19 cellular contexts compared by ENCODE assay signal in the genomic region with DNA sequence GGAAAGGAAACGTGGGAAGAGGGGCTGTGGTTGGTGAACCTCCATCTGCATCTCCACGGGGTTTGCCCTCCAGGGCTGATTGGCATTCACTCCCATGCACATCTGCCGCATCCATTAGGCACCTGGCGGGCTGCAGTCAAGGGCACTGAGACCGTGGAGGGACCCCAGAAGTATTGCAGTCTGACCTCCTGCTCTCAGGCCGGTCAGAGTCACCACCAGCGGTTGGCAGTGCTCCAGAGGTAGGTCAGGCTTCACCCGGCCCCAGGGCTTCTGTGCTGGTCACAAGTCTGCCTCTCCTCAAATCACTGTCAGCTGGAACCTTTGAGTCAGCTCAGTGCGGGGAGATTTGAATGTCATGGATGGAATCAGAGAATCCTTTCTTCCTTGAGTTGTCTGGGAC.
DNase-seq lines count a peak whose midpoint lies in the region; ATAC-seq and TF ChIP-seq lines count a peak whose summit lies in the region.
"Had no signal": no experiment of that assay in that cellular context is flagged by ENCODE, and none has a peak within 500 bp of the region (broad histone marks: within the 10 kb centered on the region; RNA-seq: fewer than 3 reads in every experiment).

No MANE protein-coding gene starts in this region.

- no peaks in the 10 kb centered on the region for H3K27me3 ChIP-seq in Karpas-422 (ENCODE audit: low read length)
- H3K27me3 ChIP-seq: MG63 had no signal

- H4K20me1 ChIP-seq in Karpas-422 (ENCODE audit: insufficient read depth, low read depth, low read length), result no peaks in the 10 kb centered on the region

- H3K9me3 Mint-ChIP-seq in activated CD8-positive, alpha-beta memory T cell treated with anti-CD3 and anti-CD28 coated beads, Interleukin-2, amount 10 ng/mL, durations not matched to agents 7 days and 5 days (ENCODE audit: low read depth), result no peaks in the 10 kb centered on the region
- H3K9me3 Mint-ChIP-seq: CD4-positive, CD25-positive, alpha-beta regulatory T cell had no signal

- peak overlapping the region; percentile 17; the same call in 1 of the 2 replicates for H3K4me3 ChIP-seq in Karpas-422 (ENCODE audit: low read length)
- H3K4me3 ChIP-seq: MG63 had no signal

- no peak for TF ChIP-seq POLR2A in GM18505 (IDR thresholded peaks at IDR 0.05; ENCODE audit: borderline replicate concordance, extremely low read depth, insufficient read depth, insufficient read length)

- peak overlapping the region; percentile 52 for H3K4me2 ChIP-seq in Karpas-422 (ENCODE audit: low read depth, low read length, poor library complexity, severe bottlenecking)

- no peak overlapping the region for H2AFZ ChIP-seq in Karpas-422 (ENCODE audit: low read length)

- H3K9me2 ChIP-seq in Karpas-422 (replicated peaks; ENCODE audit: insufficient read depth, low read length), result no peaks in the 10 kb centered on the region

- H3K36me3 Mint-ChIP-seq in activated CD8-positive, alpha-beta memory T cell treated with anti-CD3 and anti-CD28 coated beads, Interleukin-2, amount 10 ng/mL, durations not matched to agents 7 days and 5 days, result no peaks in the 10 kb centered on the region
- H3K36me3 Mint-ChIP-seq: CD4-positive, CD25-positive, alpha-beta regulatory T cell had no signal

- H3K36me3 ChIP-seq in Karpas-422 (ENCODE audit: insufficient read depth, low read length), result no peaks in the 10 kb centered on the region
- H3K36me3 ChIP-seq: MG63 had no signal

- peak overlapping the region; percentile 37; the same call in 1 of the 2 replicates for H3K27ac ChIP-seq in Karpas-422 (ENCODE audit: low read length)

- peak; percentile 38 for DNase-seq in activated CD8-positive, alpha-beta memory T cell treated with anti-CD3 and anti-CD28 coated beads, Interleukin-2, amount 10 ng/mL, durations not matched to agents 7 days and 5 days
- no peak for DNase-seq in activated CD8-positive, alpha-beta memory T cell treated with anti-CD3 and anti-CD28 coated beads for 24 hours
- DNase-seq in Karpas-422 (peak; percentile 65), foreskin melanocyte (peak; percentile 27), ureter (ENCODE audit: low spot score) (peak; percentile 29), NCI-H2081 (lab: John Stamatoyannopoulos, UW) (no peak)
- no peak for DNase-seq in stimulated activated CD4-positive, alpha-beta T cell treated with anti-CD3 and anti-CD28 coated beads, Interleukin-2, amount 100 ng/mL, for 24 hours
- DNase-seq: CD4-positive, CD25-positive, alpha-beta regulatory T cell; DND-41; GF-D8; KBM-7; MG63; NCI-H1092 treated with DMSO at 0.1 percent for 48 hours; NCI-H187; NCI-H446; NCI-H774; Right ventricle myocardium superior had no signal

- CTCF ChIA-PET in activated CD8-positive, alpha-beta memory T cell treated with anti-CD3 and anti-CD28 coated beads, Interleukin-2, amount 10 ng/mL, durations not matched to agents 7 days and 5 days (lab: Charles Lee), result no interaction called here

- H3K79me2 ChIP-seq in Karpas-422 (ENCODE audit: low read length), result no peaks in the 10 kb centered on the region

- no peaks in the 10 kb centered on the region for H3K27me3 Mint-ChIP-seq in activated CD8-positive, alpha-beta memory T cell treated with anti-CD3 and anti-CD28 coated beads, Interleukin-2, amount 10 ng/mL, durations not matched to agents 7 days and 5 days
- H3K27me3 Mint-ChIP-seq: CD4-positive, CD25-positive, alpha-beta regulatory T cell had no signal

- ATAC-seq in activated CD8-positive, alpha-beta memory T cell treated with anti-CD3 and anti-CD28 coated beads, Interleukin-2, amount 10 ng/mL, durations not matched to agents 7 days and 5 days, result no peak
- no peak for ATAC-seq in GM18505 (IDR thresholded peaks at IDR 0.05; ENCODE audit: unreplicated experiment)
- ATAC-seq: Panc1 had no signal

- H3K9me3 ChIP-seq in Karpas-422 (ENCODE audit: low read length), result no peaks in the 10 kb centered on the region
- H3K9me3 ChIP-seq: MG63 had no signal

- no peaks in the 10 kb centered on the region for H3K4me1 Mint-ChIP-seq in activated CD8-positive, alpha-beta memory T cell treated with anti-CD3 and anti-CD28 coated beads, Interleukin-2, amount 10 ng/mL, durations not matched to agents 7 days and 5 days

- H3K4me3 Mint-ChIP-seq in activated CD8-positive, alpha-beta memory T cell treated with anti-CD3 and anti-CD28 coated beads, Interleukin-2, amount 10 ng/mL, durations not matched to agents 7 days and 5 days, result no peak overlapping the region
- H3K4me3 Mint-ChIP-seq: CD4-positive, CD25-positive, alpha-beta regulatory T cell had no signal

- no peak overlapping the region for H3K27ac Mint-ChIP-seq in activated CD8-positive, alpha-beta memory T cell treated with anti-CD3 and anti-CD28 coated beads, Interleukin-2, amount 10 ng/mL, durations not matched to agents 7 days and 5 days
- H3K27ac Mint-ChIP-seq: CD4-positive, CD25-positive, alpha-beta regulatory T cell had no signal

- peaks cover 36% of the 10 kb centered on the region for H3K4me1 ChIP-seq in Karpas-422 (ENCODE audit: low read length)

- peak overlapping the region; percentile 14; the same call in 1 of the 2 replicates for H3K9ac ChIP-seq in Karpas-422 (ENCODE audit: low read length)

Comparison
In these comparisons a context has a peak if more than half of its experiments do, and no peak if none do; other contexts are left out.
1. DNase-seq: peak in activated CD8-positive, alpha-beta memory T cell treated with anti-CD3 and anti-CD28 coated beads, Interleukin-2, amount 10 ng/mL, durations not matched to agents 7 days and 5 days (single experiment), Karpas-422 (single experiment), foreskin melanocyte (single experiment) and ureter (single experiment); none in activated CD8-positive, alpha-beta memory T cell treated with anti-CD3 and anti-CD28 coated beads for 24 hours (single experiment), NCI-H2081 (0 of 2) and stimulated activated CD4-positive, alpha-beta T cell treated with anti-CD3 and anti-CD28 coated beads, Interleukin-2, amount 100 ng/mL, for 24 hours (0 of 2).